Comparison of ENCODE assay signal across 8 cellular contexts in the genomic region with DNA sequence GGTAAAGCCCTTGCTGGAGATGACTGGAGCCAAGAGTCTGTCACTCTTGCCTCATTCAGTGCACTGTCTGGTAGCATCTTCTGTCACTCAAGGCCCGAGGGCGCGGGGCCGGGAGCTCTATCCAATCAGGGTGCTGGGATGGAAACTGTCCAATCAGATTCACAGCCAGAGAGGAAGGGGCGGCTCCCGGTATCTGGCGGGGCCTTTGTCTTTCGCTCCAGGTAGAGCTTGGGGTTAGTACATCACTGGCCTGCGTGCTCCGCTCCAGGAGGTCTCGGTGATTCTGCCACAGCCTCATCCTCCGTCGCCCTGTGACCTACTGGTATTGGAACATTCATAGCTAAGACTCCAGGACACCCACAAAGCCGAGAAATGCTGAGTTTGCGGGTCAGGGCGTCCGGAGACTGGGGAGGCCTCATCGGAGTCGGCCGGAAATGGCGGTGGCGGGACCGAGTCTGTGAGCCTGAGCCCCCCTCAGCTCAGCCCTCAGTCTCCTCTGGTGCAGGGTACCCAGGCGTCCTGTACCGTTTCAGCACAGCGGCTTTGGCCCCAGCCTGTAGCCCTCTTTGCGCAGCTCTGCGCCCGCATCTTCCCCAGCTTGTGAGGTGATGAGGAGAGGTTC.
A peak's percentile ranks its signal among the peaks of the same experiment; 100 is the strongest.
DNase-seq lines count a peak whose midpoint lies in the region; TF ChIP-seq lines count a peak whose summit lies in the region.

No MANE protein-coding gene starts in this region.

- H3K9me3 ChIP-seq in ES-I3 (ENCODE audit: control insufficient read depth, insufficient read depth, low read length), result no peaks in the 10 kb centered on the region

- H3K4me3 ChIP-seq in HFF-Myc (replicated peaks; ENCODE audit: low read depth, low read length), result peak overlapping the region; percentile 37

- H3K4me1 ChIP-seq in ES-I3 (ENCODE audit: insufficient read depth, low read length), result no peaks in the 10 kb centered on the region

- DNase-seq in HFF-Myc (ENCODE audit: extremely low read depth, low read depth), result peak; percentile 26
- peak; percentile 92 for DNase-seq in NCI-H146 (lab: John Stamatoyannopoulos, UW)
- DNase-seq in activated CD4-positive, CD25-positive, alpha-beta regulatory T cell treated with anti-CD3 and anti-CD28 coated beads, Interleukin-2, amount 50 U/mL, for 16 hours (ENCODE audit: low read depth, low spot score), result peak; percentile 78
- peak; percentile 95 for DNase-seq in cerebellar cortex (ENCODE audit: low spot score)
- peak; percentile 96 for DNase-seq in islet precursor cell
- peak; percentile 80 for DNase-seq in stimulated activated CD4-positive, alpha-beta T cell treated with anti-CD3 and anti-CD28 coated beads, Interleukin-12 subunit alpha, Interleukin-12 subunit beta, amount 100 ng/mL, for 4 hours
- DNase-seq in SW 1271 (lab: John Stamatoyannopoulos, UW), result no peak

- no peak for TF ChIP-seq CTCF in HFF-Myc (IDR thresholded peaks at IDR 0.05; ENCODE audit: low read depth, low read length, missing control alignments)

- peak overlapping the region; percentile 100 for H3K9ac ChIP-seq in ES-I3 (ENCODE audit: low read depth, low read length)

- no peaks in the 10 kb centered on the region for H3K36me3 ChIP-seq in ES-I3 (ENCODE audit: insufficient read depth, low read length)

Comparison
In these comparisons a context has a peak if more than half of its experiments do, and no peak if none do; other contexts are left out.
1. DNase-seq: peak in HFF-Myc (single experiment), NCI-H146 (single experiment), activated CD4-positive, CD25-positive, alpha-beta regulatory T cell treated with anti-CD3 and anti-CD28 coated beads, Interleukin-2, amount 50 U/mL, for 16 hours (single experiment), cerebellar cortex (single experiment), islet precursor cell (single experiment) and stimulated activated CD4-positive, alpha-beta T cell treated with anti-CD3 and anti-CD28 coated beads, Interleukin-12 subunit alpha, Interleukin-12 subunit beta, amount 100 ng/mL, for 4 hours (single experiment); none in SW 1271 (0 of 2).